8 cellular contexts compared by ENCODE assay signal in genomic region chrX:124211312-124211942, GRCh38.
A peak's percentile ranks its signal among the peaks of the same experiment; 100 is the strongest.
DNase-seq lines count a peak whose midpoint lies in the region; ATAC-seq, FAIRE-seq and TF ChIP-seq lines count a peak whose summit lies in the region.

No MANE protein-coding gene starts in this region.

- peak; percentile 39 for TF ChIP-seq CTCF in D721Med (IDR thresholded peaks at IDR 0.05; ENCODE audit: insufficient read depth, missing control alignments)

- ATAC-seq in GM18907 (IDR thresholded peaks at IDR 0.05; ENCODE audit: unreplicated experiment) (peak; percentile 81), HG03108 (IDR thresholded peaks at IDR 0.05; ENCODE audit: unreplicated experiment) (peak; percentile 73), HG03097 (IDR thresholded peaks at IDR 0.05; ENCODE audit: low FRiP score, unreplicated experiment) (no peak)

- H3K36me3 Mint-ChIP-seq in activated T-helper 1 cell treated with anti-CD3 and anti-CD28 coated beads, Interleukin-12 subunit alpha, Interleukin-12 subunit beta, Interleukin-2, Interleukin-4 antibody, amounts not matched to agents 30 ng/mL and 10 ng/mL and 1 ng/mL, durations not matched to agents 14 hours and 24 hours and 36 hours (ENCODE audit: low read depth): no peaks in the 10 kb centered on the region

- no peaks in the 10 kb centered on the region for H3K9me3 Mint-ChIP-seq in activated T-helper 1 cell treated with anti-CD3 and anti-CD28 coated beads, Interleukin-12 subunit alpha, Interleukin-12 subunit beta, Interleukin-2, Interleukin-4 antibody, amounts not matched to agents 30 ng/mL and 10 ng/mL and 1 ng/mL, durations not matched to agents 14 hours and 24 hours and 36 hours

- H3K4me1 Mint-ChIP-seq in activated T-helper 1 cell treated with anti-CD3 and anti-CD28 coated beads, Interleukin-12 subunit alpha, Interleukin-12 subunit beta, Interleukin-2, Interleukin-4 antibody, amounts not matched to agents 30 ng/mL and 10 ng/mL and 1 ng/mL, durations not matched to agents 14 hours and 24 hours and 36 hours (ENCODE audit: low read depth): peaks cover 44% of the 10 kb centered on the region

- DNase-seq in D721Med (ENCODE audit: insufficient read length, low spot score) (no peak), NCI-H2227 treated with DMSO at 0.1 percent for 48 hours (lab: John Stamatoyannopoulos, UW) (peak; percentile 19), kidney tubule cell (ENCODE audit: low spot score) (peak; percentile 46), COLO829 (ENCODE audit: low spot score) (no peak)
- DNase-seq in activated T-helper 1 cell treated with anti-CD3 and anti-CD28 coated beads, Interleukin-12 subunit alpha, Interleukin-12 subunit beta, Interleukin-2, Interleukin-4 antibody, amounts not matched to agents 30 ng/mL and 10 ng/mL and 1 ng/mL, durations not matched to agents 14 hours and 24 hours and 36 hours (ENCODE audit: low spot score): peak; percentile 3

- no peak for FAIRE-seq in D721Med (lab: Jason Lieb, UNC)

- no peak overlapping the region for H3K4me3 Mint-ChIP-seq in activated T-helper 1 cell treated with anti-CD3 and anti-CD28 coated beads, Interleukin-12 subunit alpha, Interleukin-12 subunit beta, Interleukin-2, Interleukin-4 antibody, amounts not matched to agents 30 ng/mL and 10 ng/mL and 1 ng/mL, durations not matched to agents 14 hours and 24 hours and 36 hours

- H3K27ac Mint-ChIP-seq in activated T-helper 1 cell treated with anti-CD3 and anti-CD28 coated beads, Interleukin-12 subunit alpha, Interleukin-12 subunit beta, Interleukin-2, Interleukin-4 antibody, amounts not matched to agents 30 ng/mL and 10 ng/mL and 1 ng/mL, durations not matched to agents 14 hours and 24 hours and 36 hours: no peak overlapping the region

- intact Hi-C loops in activated T-helper 1 cell treated with anti-CD3 and anti-CD28 coated beads, Interleukin-12 subunit alpha, Interleukin-12 subunit beta, Interleukin-2, Interleukin-4 antibody, amounts not matched to agents 30 ng/mL and 10 ng/mL and 1 ng/mL, durations not matched to agents 14 hours and 24 hours and 36 hours (cut with micrococcal nuclease): loop anchor here (1.0 to 10.0 kb wide), 3 partner anchors 114 to 377 kb away; no protein-coding TSS in a partner anchor

- peaks cover 5% of the 10 kb centered on the region for H3K27me3 Mint-ChIP-seq in activated T-helper 1 cell treated with anti-CD3 and anti-CD28 coated beads, Interleukin-12 subunit alpha, Interleukin-12 subunit beta, Interleukin-2, Interleukin-4 antibody, amounts not matched to agents 30 ng/mL and 10 ng/mL and 1 ng/mL, durations not matched to agents 14 hours and 24 hours and 36 hours (ENCODE audit: insufficient read depth)

Comparison
In these comparisons a context has a peak if more than half of its experiments do, and no peak if none do; other contexts are left out.
1. DNase-seq: peak in NCI-H2227 treated with DMSO at 0.1 percent for 48 hours (single experiment), activated T-helper 1 cell treated with anti-CD3 and anti-CD28 coated beads, Interleukin-12 subunit alpha, Interleukin-12 subunit beta, Interleukin-2, Interleukin-4 antibody, amounts not matched to agents 30 ng/mL and 10 ng/mL and 1 ng/mL, durations not matched to agents 14 hours and 24 hours and 36 hours (single experiment) and kidney tubule cell (single experiment); none in D721Med (single experiment) and COLO829 (single experiment).